In the genomic region with DNA sequence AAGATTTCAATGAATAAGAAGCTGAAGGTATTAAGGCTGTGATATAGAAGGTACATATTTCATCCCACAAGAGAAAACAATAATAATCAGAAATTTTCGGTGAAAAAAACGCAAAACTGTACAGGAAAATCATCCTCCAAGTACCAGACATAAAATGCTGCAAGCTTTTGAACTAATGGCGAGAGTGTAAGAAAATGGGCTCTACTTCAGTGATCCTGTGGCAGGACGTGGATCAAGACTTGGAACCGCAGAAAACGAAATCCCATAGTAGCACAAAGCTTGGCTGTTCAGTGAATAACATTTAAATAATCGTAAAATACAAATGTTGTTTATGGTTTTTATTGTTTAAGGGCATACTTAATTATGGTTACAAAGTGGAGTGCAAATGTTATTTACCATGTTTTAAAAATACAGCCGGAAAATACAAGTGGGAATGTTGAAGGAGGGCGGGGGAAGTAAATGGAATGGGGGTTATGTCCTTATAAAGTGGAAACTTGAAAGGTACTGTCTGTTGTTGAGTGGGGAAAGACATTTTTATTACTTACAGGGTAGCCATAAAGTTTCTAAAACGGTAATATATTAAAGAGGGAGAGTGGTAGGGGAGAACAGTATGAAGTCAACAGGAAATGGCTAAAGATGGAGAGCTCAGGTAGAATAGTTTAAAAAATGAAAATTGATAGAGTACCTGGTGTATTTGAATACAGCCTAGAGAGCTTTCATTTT, we compare ENCODE assay signal across 1 cellular context.
TF ChIP-seq lines count a peak whose summit lies in the region.

No MANE protein-coding gene starts in this region.

TF ChIP-seq in H1, 55 proteins besides CTCF, POLR2A, EP300 and RAD21:
- TF ChIP-seq CHD1 (IDR thresholded peaks at IDR 0.05; ENCODE audit: low read depth, low read length) (peak; percentile 32; the same call in 1 of the 2 replicates), FOSL1 (IDR thresholded peaks at IDR 0.05; ENCODE audit: insufficient read depth, low read depth, low read length) (no peak), YY1 (IDR thresholded peaks at IDR 0.05; ENCODE audit: low read depth, low read length) (peak; percentile 62; the same call in 1 of the 2 replicates), TAF7 (optimal IDR thresholded peaks at IDR 0.05; ENCODE audit: borderline replicate concordance, low read depth, low read length) (no peak), JUND (IDR thresholded peaks at IDR 0.05; ENCODE audit: low read length) (no peak), TBP (IDR thresholded peaks at IDR 0.05; ENCODE audit: low read depth, low read length) (no peak), SUZ12 (IDR thresholded peaks at IDR 0.05; ENCODE audit: low read length) (no peak), NANOG (IDR thresholded peaks at IDR 0.05; ENCODE audit: insufficient read depth, low read depth, low read length, poor library complexity, severe bottlenecking) (no peak)
- TF ChIP-seq, protein P1, sequence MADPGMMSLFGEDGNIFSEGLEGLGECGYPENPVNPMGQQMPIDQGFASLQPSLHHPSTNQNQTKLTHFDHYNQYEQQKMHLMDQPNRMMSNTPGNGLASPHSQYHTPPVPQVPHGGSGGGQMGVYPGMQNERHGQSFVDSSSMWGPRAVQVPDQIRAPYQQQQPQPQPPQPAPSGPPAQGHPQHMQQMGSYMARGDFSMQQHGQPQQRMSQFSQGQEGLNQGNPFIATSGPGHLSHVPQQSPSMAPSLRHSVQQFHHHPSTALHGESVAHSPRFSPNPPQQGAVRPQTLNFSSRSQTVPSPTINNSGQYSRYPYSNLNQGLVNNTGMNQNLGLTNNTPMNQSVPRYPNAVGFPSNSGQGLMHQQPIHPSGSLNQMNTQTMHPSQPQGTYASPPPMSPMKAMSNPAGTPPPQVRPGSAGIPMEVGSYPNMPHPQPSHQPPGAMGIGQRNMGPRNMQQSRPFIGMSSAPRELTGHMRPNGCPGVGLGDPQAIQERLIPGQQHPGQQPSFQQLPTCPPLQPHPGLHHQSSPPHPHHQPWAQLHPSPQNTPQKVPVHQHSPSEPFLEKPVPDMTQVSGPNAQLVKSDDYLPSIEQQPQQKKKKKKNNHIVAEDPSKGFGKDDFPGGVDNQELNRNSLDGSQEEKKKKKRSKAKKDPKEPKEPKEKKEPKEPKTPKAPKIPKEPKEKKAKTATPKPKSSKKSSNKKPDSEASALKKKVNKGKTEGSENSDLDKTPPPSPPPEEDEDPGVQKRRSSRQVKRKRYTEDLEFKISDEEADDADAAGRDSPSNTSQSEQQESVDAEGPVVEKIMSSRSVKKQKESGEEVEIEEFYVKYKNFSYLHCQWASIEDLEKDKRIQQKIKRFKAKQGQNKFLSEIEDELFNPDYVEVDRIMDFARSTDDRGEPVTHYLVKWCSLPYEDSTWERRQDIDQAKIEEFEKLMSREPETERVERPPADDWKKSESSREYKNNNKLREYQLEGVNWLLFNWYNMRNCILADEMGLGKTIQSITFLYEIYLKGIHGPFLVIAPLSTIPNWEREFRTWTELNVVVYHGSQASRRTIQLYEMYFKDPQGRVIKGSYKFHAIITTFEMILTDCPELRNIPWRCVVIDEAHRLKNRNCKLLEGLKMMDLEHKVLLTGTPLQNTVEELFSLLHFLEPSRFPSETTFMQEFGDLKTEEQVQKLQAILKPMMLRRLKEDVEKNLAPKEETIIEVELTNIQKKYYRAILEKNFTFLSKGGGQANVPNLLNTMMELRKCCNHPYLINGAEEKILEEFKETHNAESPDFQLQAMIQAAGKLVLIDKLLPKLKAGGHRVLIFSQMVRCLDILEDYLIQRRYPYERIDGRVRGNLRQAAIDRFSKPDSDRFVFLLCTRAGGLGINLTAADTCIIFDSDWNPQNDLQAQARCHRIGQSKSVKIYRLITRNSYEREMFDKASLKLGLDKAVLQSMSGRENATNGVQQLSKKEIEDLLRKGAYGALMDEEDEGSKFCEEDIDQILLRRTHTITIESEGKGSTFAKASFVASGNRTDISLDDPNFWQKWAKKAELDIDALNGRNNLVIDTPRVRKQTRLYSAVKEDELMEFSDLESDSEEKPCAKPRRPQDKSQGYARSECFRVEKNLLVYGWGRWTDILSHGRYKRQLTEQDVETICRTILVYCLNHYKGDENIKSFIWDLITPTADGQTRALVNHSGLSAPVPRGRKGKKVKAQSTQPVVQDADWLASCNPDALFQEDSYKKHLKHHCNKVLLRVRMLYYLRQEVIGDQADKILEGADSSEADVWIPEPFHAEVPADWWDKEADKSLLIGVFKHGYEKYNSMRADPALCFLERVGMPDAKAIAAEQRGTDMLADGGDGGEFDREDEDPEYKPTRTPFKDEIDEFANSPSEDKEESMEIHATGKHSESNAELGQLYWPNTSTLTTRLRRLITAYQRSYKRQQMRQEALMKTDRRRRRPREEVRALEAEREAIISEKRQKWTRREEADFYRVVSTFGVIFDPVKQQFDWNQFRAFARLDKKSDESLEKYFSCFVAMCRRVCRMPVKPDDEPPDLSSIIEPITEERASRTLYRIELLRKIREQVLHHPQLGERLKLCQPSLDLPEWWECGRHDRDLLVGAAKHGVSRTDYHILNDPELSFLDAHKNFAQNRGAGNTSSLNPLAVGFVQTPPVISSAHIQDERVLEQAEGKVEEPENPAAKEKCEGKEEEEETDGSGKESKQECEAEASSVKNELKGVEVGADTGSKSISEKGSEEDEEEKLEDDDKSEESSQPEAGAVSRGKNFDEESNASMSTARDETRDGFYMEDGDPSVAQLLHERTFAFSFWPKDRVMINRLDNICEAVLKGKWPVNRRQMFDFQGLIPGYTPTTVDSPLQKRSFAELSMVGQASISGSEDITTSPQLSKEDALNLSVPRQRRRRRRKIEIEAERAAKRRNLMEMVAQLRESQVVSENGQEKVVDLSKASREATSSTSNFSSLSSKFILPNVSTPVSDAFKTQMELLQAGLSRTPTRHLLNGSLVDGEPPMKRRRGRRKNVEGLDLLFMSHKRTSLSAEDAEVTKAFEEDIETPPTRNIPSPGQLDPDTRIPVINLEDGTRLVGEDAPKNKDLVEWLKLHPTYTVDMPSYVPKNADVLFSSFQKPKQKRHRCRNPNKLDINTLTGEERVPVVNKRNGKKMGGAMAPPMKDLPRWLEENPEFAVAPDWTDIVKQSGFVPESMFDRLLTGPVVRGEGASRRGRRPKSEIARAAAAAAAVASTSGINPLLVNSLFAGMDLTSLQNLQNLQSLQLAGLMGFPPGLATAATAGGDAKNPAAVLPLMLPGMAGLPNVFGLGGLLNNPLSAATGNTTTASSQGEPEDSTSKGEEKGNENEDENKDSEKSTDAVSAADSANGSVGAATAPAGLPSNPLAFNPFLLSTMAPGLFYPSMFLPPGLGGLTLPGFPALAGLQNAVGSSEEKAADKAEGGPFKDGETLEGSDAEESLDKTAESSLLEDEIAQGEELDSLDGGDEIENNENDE (IDR thresholded peaks at IDR 0.05; ENCODE audit: insufficient replicate concordance, low read length), result no peak
